ENCODE assay signal across 8 cellular contexts in genomic region chr11:61815790-61816735, GRCh38. TPM values are rescaled to one million over a fixed set of nuclear protein-coding genes. Genes with fewer than 3 reads are reported as not detected.
DNase-seq lines count a peak whose midpoint lies in the region; ATAC-seq and TF ChIP-seq lines count a peak whose summit lies in the region.

No MANE protein-coding gene starts in this region.

- H3K4me2 ChIP-seq in neural cell (ENCODE audit: low read length): peak overlapping the region; percentile 75

- H3K4me1 ChIP-seq in foreskin keratinocyte (peaks cover 20% of the 10 kb centered on the region), upper lobe of right lung (no peaks in the 10 kb centered on the region)

- peaks cover 40% of the 10 kb centered on the region for H3K79me2 ChIP-seq in neural cell (replicated peaks; ENCODE audit: insufficient read depth, low read length)

- H3F3A ChIP-seq in neural cell (ENCODE audit: insufficient read depth, low read length, poor library complexity, severe bottlenecking): no peaks in the 10 kb centered on the region

- TF ChIP-seq CTCF in CD4-positive, alpha-beta T cell (IDR thresholded peaks at IDR 0.05): no peak
- no peak for TF ChIP-seq CTCF in foreskin keratinocyte (conservative IDR thresholded peaks at IDR 0.05)
- no peak for TF ChIP-seq CTCF in neural cell (IDR thresholded peaks at IDR 0.05; ENCODE audit: poor library complexity, severe bottlenecking)
- TF ChIP-seq CTCF in upper lobe of right lung (IDR thresholded peaks at IDR 0.05): no peak

- peak in 7 of 10 experiments; percentile 25 to 56 (median 43) for DNase-seq in CD4-positive, alpha-beta T cell
- DNase-seq in OCI-M1 (lab: John Stamatoyannopoulos, UW) (peak; percentile 73), activated gamma-delta T cell treated with Interleukin-2 at 50 U/mL for 16 hours (peak; percentile 59), foreskin keratinocyte (peak in 1 of 2 donors; percentile 88), upper lobe of right lung (peak; percentile 84)

- no peaks in the 10 kb centered on the region for H4K20me1 ChIP-seq in neural cell (ENCODE audit: insufficient read depth)

- no peak overlapping the region for H3K27ac ChIP-seq in CD4-positive, alpha-beta T cell (ENCODE audit: low read depth, low read length)
- peak overlapping the region; percentile 85 for H3K27ac ChIP-seq in foreskin keratinocyte
- peak overlapping the region; percentile 93 for H3K27ac ChIP-seq in neural cell (ENCODE audit: low read length)
- peak overlapping the region; percentile 97 for H3K27ac ChIP-seq in upper lobe of right lung

- peaks cover 13% of the 10 kb centered on the region for H3K4me1 Mint-ChIP-seq in CD4-positive, alpha-beta T cell (ENCODE audit: low read depth)

- peak overlapping the region; percentile 97 for H3K9ac ChIP-seq in neural cell (ENCODE audit: low read length)

- no peaks in the 10 kb centered on the region for H3K9me2 ChIP-seq in neural cell (ENCODE audit: insufficient read depth, low read length)

- peak; percentile 77 for ATAC-seq in CD4-positive, alpha-beta T cell (ENCODE audit: poor library complexity)
- ATAC-seq in GM19328 (IDR thresholded peaks at IDR 0.05; ENCODE audit: unreplicated experiment): peak; percentile 33
- ATAC-seq in HG03571 (IDR thresholded peaks at IDR 0.05; ENCODE audit: unreplicated experiment): peak; percentile 23
- ATAC-seq in foreskin keratinocyte: peak; percentile 66
- ATAC-seq in upper lobe of right lung: peak; percentile 41

- no peaks in the 10 kb centered on the region for H3K36me3 Mint-ChIP-seq in CD4-positive, alpha-beta T cell (ENCODE audit: low read depth)

- peaks cover 61% of the 10 kb centered on the region for H3K27me3 Mint-ChIP-seq in CD4-positive, alpha-beta T cell

- intact Hi-C loops in CD4-positive, alpha-beta T cell (cut with DNase I, micrococcal nuclease): no loop called here
- intact Hi-C loops in upper lobe of right lung (cut with DNase I): no loop called here

- peaks cover 19% of the 10 kb centered on the region for H3K27me3 ChIP-seq in CD4-positive, alpha-beta T cell (ENCODE audit: control insufficient read depth, insufficient read depth, low read length)
- H3K27me3 ChIP-seq in foreskin keratinocyte: no peaks in the 10 kb centered on the region
- no peaks in the 10 kb centered on the region for H3K27me3 ChIP-seq in neural cell (ENCODE audit: insufficient read depth, low read depth, low read length)
- no peaks in the 10 kb centered on the region for H3K27me3 ChIP-seq in upper lobe of right lung

- POLR2A ChIA-PET in CD4-positive, alpha-beta T cell (lab: Charles Lee): interaction anchor here (1.3 to 2.0 kb wide), 4 partner anchors 18 to 152 kb away, joined by 4 to 12 read pairs (median 6); partner anchors contain the start of genes FEN1 and TMEM258

- peak overlapping the region; percentile 89 for H3K4me3 Mint-ChIP-seq in CD4-positive, alpha-beta T cell

- H2AFZ ChIP-seq in neural cell (ENCODE audit: low read depth, low read length): peak overlapping the region; percentile 42

- TF ChIP-seq EP300 in neural cell (conservative IDR thresholded peaks at IDR 0.05; ENCODE audit: poor library complexity, severe bottlenecking): no peak

- CTCF ChIA-PET in CD4-positive, alpha-beta T cell (lab: Charles Lee): interaction anchor here (0.7 to 6.7 kb wide), 6 partner anchors 8 to 292 kb away, joined by 3 to 50 read pairs (median 4); partner anchors contain the start of gene FADS2

- H3K36me3 ChIP-seq in neural cell (ENCODE audit: insufficient read depth, low read length): peaks cover 5% of the 10 kb centered on the region
- H3K36me3 ChIP-seq in upper lobe of right lung: peaks cover 21% of the 10 kb centered on the region

- no peaks in the 10 kb centered on the region for H3K9me3 Mint-ChIP-seq in CD4-positive, alpha-beta T cell

- H3K9me3 ChIP-seq in CD4-positive, alpha-beta T cell (ENCODE audit: control insufficient read depth, low read length): no peaks in the 10 kb centered on the region
- no peaks in the 10 kb centered on the region for H3K9me3 ChIP-seq in neural cell (ENCODE audit: low read length)
- H3K9me3 ChIP-seq in upper lobe of right lung: no peaks in the 10 kb centered on the region

- TF ChIP-seq RAD21 in neural cell (conservative IDR thresholded peaks at IDR 0.05): no peak

- H3K27ac Mint-ChIP-seq in CD4-positive, alpha-beta T cell: no peak overlapping the region

- H3K4me3 ChIP-seq in neural cell (ENCODE audit: low read length): peak overlapping the region; percentile 99
- H3K4me3 ChIP-seq in upper lobe of right lung: peak overlapping the region; percentile 70

TF ChIP-seq in neural cell, 6 proteins besides CTCF, POLR2A, EP300 and RAD21:
- no peak for TF ChIP-seq MXI1 (conservative IDR thresholded peaks at IDR 0.05; ENCODE audit: poor library complexity, severe bottlenecking)
- peak; percentile 44 for TF ChIP-seq TAF1 (IDR thresholded peaks at IDR 0.05; ENCODE audit: low read depth)
- TF ChIP-seq, protein P1, sequence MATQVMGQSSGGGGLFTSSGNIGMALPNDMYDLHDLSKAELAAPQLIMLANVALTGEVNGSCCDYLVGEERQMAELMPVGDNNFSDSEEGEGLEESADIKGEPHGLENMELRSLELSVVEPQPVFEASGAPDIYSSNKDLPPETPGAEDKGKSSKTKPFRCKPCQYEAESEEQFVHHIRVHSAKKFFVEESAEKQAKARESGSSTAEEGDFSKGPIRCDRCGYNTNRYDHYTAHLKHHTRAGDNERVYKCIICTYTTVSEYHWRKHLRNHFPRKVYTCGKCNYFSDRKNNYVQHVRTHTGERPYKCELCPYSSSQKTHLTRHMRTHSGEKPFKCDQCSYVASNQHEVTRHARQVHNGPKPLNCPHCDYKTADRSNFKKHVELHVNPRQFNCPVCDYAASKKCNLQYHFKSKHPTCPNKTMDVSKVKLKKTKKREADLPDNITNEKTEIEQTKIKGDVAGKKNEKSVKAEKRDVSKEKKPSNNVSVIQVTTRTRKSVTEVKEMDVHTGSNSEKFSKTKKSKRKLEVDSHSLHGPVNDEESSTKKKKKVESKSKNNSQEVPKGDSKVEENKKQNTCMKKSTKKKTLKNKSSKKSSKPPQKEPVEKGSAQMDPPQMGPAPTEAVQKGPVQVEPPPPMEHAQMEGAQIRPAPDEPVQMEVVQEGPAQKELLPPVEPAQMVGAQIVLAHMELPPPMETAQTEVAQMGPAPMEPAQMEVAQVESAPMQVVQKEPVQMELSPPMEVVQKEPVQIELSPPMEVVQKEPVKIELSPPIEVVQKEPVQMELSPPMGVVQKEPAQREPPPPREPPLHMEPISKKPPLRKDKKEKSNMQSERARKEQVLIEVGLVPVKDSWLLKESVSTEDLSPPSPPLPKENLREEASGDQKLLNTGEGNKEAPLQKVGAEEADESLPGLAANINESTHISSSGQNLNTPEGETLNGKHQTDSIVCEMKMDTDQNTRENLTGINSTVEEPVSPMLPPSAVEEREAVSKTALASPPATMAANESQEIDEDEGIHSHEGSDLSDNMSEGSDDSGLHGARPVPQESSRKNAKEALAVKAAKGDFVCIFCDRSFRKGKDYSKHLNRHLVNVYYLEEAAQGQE (IDR thresholded peaks at IDR 0.05; ENCODE audit: borderline replicate concordance): no peak
- no peak for TF ChIP-seq POLR2AphosphoS5 (IDR thresholded peaks at IDR 0.05)
- TF ChIP-seq EZH2 (IDR thresholded peaks at IDR 0.05; ENCODE audit: borderline replicate concordance, insufficient read depth, low read length, poor library complexity, severe bottlenecking): no peak
- no peak for TF ChIP-seq SMC3 (conservative IDR thresholded peaks at IDR 0.05; ENCODE audit: poor library complexity)

RNA-seq across cellular contexts. Expression of gene FADS1, which starts 0.7 kb away (rescaled TPM):
- under 1 TPM; 0.56 to 0.77 TPM for total RNA-seq in CD4-positive, alpha-beta T cell
- total RNA-seq in foreskin keratinocyte: 88.0 and 97.3 TPM in 2 replicates
- 40.1 and 41.6 TPM in 2 replicates for polyA plus RNA-seq in foreskin keratinocyte
- polyA plus RNA-seq in neural cell: 102 and 119 TPM in 2 replicates
- 150 and 199 TPM in 2 replicates for polyA minus RNA-seq in neural cell
- total RNA-seq in upper lobe of right lung: 68.0 TPM

RNA-seq across cellular contexts. Expression of gene FADS2, which starts 12.0 kb away (rescaled TPM):
- total RNA-seq in CD4-positive, alpha-beta T cell: under 1 TPM; 0.08 to 0.33 TPM
- total RNA-seq in foreskin keratinocyte: 517 and 543 TPM in 2 replicates
- polyA plus RNA-seq in foreskin keratinocyte: 354 and 363 TPM in 2 replicates
- polyA plus RNA-seq in neural cell: 145 and 152 TPM in 2 replicates
- polyA minus RNA-seq in neural cell: 211 and 242 TPM in 2 replicates
- 75.1 TPM for total RNA-seq in upper lobe of right lung

RNA-seq across cellular contexts. Expression of gene FEN1, which starts 23.4 kb away (rescaled TPM):
- 1 to 10 TPM; 7.5 to 9.1 TPM for total RNA-seq in CD4-positive, alpha-beta T cell
- total RNA-seq in foreskin keratinocyte (73.6 and 92.9 TPM in 2 replicates), upper lobe of right lung (4.9 TPM)
- polyA plus RNA-seq in foreskin keratinocyte (64.5 and 79.3 TPM in 2 replicates), neural cell (27.2 and 33.9 TPM in 2 replicates)
- polyA minus RNA-seq in neural cell: 22.6 and 23.3 TPM in 2 replicates

RNA-seq across cellular contexts. Expression of gene TMEM258, which starts 23.7 kb away (rescaled TPM):
- 10 to 100 TPM; 55.2 to 56.0 TPM for total RNA-seq in CD4-positive, alpha-beta T cell
- 133 and 163 TPM in 2 replicates for total RNA-seq in foreskin keratinocyte
- polyA plus RNA-seq in foreskin keratinocyte: 223 and 259 TPM in 2 replicates
- 134 and 141 TPM in 2 replicates for polyA plus RNA-seq in neural cell
- 27.8 and 35.9 TPM in 2 replicates for polyA minus RNA-seq in neural cell
- total RNA-seq in upper lobe of right lung: 94.0 TPM

Comparison
In these comparisons a context has a peak if more than half of its experiments do, and no peak if none do; other contexts are left out.
1. ATAC-seq: peak in every context shown above with its lines; median percentile 77 in CD4-positive, alpha-beta T cell; 66 in foreskin keratinocyte; 41 in upper lobe of right lung; 33 in GM19328; 23 in HG03571.
2. RNA of gene FADS1, which starts 0.7 kb away (total RNA-seq): 88.0 to 97.3 TPM in foreskin keratinocyte and 68.0 TPM in upper lobe of right lung (single experiment); 0.56 to 0.77 TPM in CD4-positive, alpha-beta T cell; every median in the first group is over 10 times any median in the second.
3. RNA of gene FADS2, which starts 12.0 kb away (total RNA-seq): 517 to 543 TPM in foreskin keratinocyte and 75.1 TPM in upper lobe of right lung (single experiment); 0.08 to 0.33 TPM in CD4-positive, alpha-beta T cell; every median in the first group is over 10 times any median in the second.